In the genomic region with DNA sequence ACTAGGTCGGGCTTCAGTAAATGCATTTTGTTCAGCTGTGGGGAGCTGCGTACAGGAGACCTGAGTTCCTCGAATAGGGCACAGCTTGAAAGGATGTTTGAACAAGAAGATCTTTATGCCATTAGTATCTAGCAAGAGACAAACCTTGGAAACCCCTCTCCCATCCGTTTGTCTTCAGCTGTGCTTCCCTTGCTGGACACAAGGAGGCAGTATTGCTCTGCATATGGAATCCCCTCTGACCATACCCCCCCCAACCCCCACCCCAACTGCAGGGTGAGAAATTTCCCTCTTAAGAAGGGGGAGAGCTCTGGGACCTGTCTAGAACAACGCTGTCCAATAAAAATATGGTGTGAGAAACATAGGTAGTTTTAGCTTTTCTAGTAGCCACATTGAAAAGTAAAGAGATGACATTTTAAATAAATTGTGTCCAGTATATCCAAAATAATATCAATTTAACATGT, we compare ENCODE assay signal across 8 cellular contexts. TPM values are rescaled to one million over a fixed set of nuclear protein-coding genes. Genes with fewer than 3 reads are reported as not detected.
A peak's percentile ranks its signal among the peaks of the same experiment; 100 is the strongest.
DNase-seq lines count a peak whose midpoint lies in the region; ATAC-seq, FAIRE-seq and TF ChIP-seq lines count a peak whose summit lies in the region.

No MANE protein-coding gene starts in this region.

- FAIRE-seq in GM12891 (lab: Jason Lieb, UNC) = no peak

- peak; percentile 90 for TF ChIP-seq CTCF in choroid plexus epithelial cell (conservative IDR thresholded peaks at IDR 0.05; ENCODE audit: low read depth, low read length)
- TF ChIP-seq CTCF in right lobe of liver (IDR thresholded peaks at IDR 0.05) = peak; percentile 50 to 80 (median 71)

- peaks cover 0 to 18% (median 3%) of the 10 kb centered on the region in 4 donors for H3K4me1 ChIP-seq in right lobe of liver

- DNase-seq in A172 (ENCODE audit: low spot score) = peak; percentile 58
- peak; percentile 69 for DNase-seq in GM12891 (ENCODE audit: insufficient read length, low spot score)
- peak; percentile 40 for DNase-seq in NCI-H226
- DNase-seq in activated CD4-positive, alpha-beta T cell treated with anti-CD3 and anti-CD28 coated beads for 1 hour = peak; percentile 40
- peak; percentile 81 for DNase-seq in choroid plexus epithelial cell (ENCODE audit: low read depth)
- DNase-seq in right lobe of liver = peak in 1 of 3 donors; percentile 57
- DNase-seq in stimulated activated CD4-positive, alpha-beta T cell treated with anti-CD3 and anti-CD28 coated beads, Interleukin-4, amount 100 ng/mL, for 24 hours = peak; percentile 75

- no peak overlapping the region for H3K27ac ChIP-seq in right lobe of liver

- 8% methylated on average over 5 of the region's 5 CpGs for WGBS in right lobe of liver (ENCODE audit: insufficient coverage, low coverage, low lambda C conversion rate, missing lambda C conversion rate)

- H3K27me3 ChIP-seq in right lobe of liver = no peaks in the 10 kb centered on the region

- H3K9me3 ChIP-seq in right lobe of liver = no peaks in the 10 kb centered on the region

- ATAC-seq in right lobe of liver (peak in 2 of 4 donors; percentile 17 to 18), HG02763 (IDR thresholded peaks at IDR 0.05; ENCODE audit: unreplicated experiment) (no peak)

- H3K4me3 ChIP-seq in choroid plexus epithelial cell (ENCODE audit: low read depth, low read length) (peak overlapping the region; percentile 96), right lobe of liver (peak overlapping the region; percentile 93 to 96 (median 94))

- TF ChIP-seq POLR2A in GM12891 (IDR thresholded peaks at IDR 0.05; ENCODE audit: low read depth, low read length) = no peak
- no peak for TF ChIP-seq POLR2A in right lobe of liver (IDR thresholded peaks at IDR 0.05)

- intact Hi-C loops in right lobe of liver (cut with DNase I) = no loop called here

- no peaks in the 10 kb centered on the region for H3K36me3 ChIP-seq in right lobe of liver

TF ChIP-seq in GM12891, 5 proteins besides CTCF, POLR2A, EP300 and RAD21:
- TF ChIP-seq POLR2AphosphoS5 (IDR thresholded peaks at IDR 0.05; ENCODE audit: low read depth, low read length) (no peak), SPI1 (IDR thresholded peaks at IDR 0.05; ENCODE audit: low read depth, low read length) (no peak), PAX5 (IDR thresholded peaks at IDR 0.05; ENCODE audit: insufficient read depth, low read length, severe bottlenecking) (no peak), POU2F2 (IDR thresholded peaks at IDR 0.05; ENCODE audit: low read depth, low read length) (no peak), TAF1 (IDR thresholded peaks at IDR 0.05; ENCODE audit: low read depth, low read length) (no peak)

RNA-seq across cellular contexts. Expression of gene MRM1, which starts 1.6 kb away (rescaled TPM):
- 12.2 and 17.2 TPM in 2 replicates for total RNA-seq in A172 (2014; rRNA removed; shearing (Covaris generic))
- 6.4 TPM for polyA plus RNA-seq in GM12891 (2012; ENCODE audit: low read depth, missing spikeins)
- total RNA-seq in right lobe of liver = 1 to 10 TPM; 2.5 to 8.6 (median 6.0) TPM

RNA-seq across cellular contexts. Expression of gene DHRS11, which starts 11.3 kb away (rescaled TPM):
- total RNA-seq in A172 (2014; rRNA removed; shearing (Covaris generic)) = 15.4 and 22.7 TPM in 2 replicates
- 8.9 TPM for polyA plus RNA-seq in GM12891 (2012; ENCODE audit: low read depth, missing spikeins)
- total RNA-seq in right lobe of liver = 10 to 100 TPM in 3 of 6 experiments, 1 to 10 TPM in 3; 5.1 to 13.6 (median 9.3) TPM

RNA-seq across cellular contexts. Expression of gene GGNBP2, which starts 58.2 kb away (rescaled TPM):
- 56.4 and 83.3 TPM in 2 replicates for total RNA-seq in A172 (2014; rRNA removed; shearing (Covaris generic))
- polyA plus RNA-seq in GM12891 (2012; ENCODE audit: low read depth, missing spikeins) = 35.0 TPM
- 10 to 100 TPM; 24.3 to 39.6 (median 35.3) TPM for total RNA-seq in right lobe of liver
